9 cellular contexts compared by ENCODE assay signal in genomic region chr12:113613414-113613813, GRCh38.
"Had no signal": no experiment of that assay in that cellular context is flagged by ENCODE, and none has a peak within 500 bp of the region (broad histone marks: within the 10 kb centered on the region; RNA-seq: fewer than 3 reads in every experiment).

No MANE protein-coding gene starts in this region.

- H3K27ac ChIP-seq: HL-60, KMS-11 had no signal

- H3K27ac Mint-ChIP-seq: IgD-negative memory B cell had no signal

- DNase-seq: IMR-90, Karpas-422, KBM-7, KG1 had no signal

- H3K4me1 Mint-ChIP-seq: IgD-negative memory B cell had no signal

- ATAC-seq: HepG2 had no signal

- H3K4me3 Mint-ChIP-seq: IgD-negative memory B cell had no signal

- H3K4me2 ChIP-seq: KMS-11 had no signal

- H3K9ac ChIP-seq: KMS-11 had no signal

- H3K36me3 Mint-ChIP-seq: IgD-negative memory B cell had no signal

- FAIRE-seq: HepG2, HTR-8/SVneo had no signal
